Comparison of ENCODE assay signal across 9 cellular contexts in genomic region chrX:43882294-43882681, GRCh38. TPM values are rescaled to one million over a fixed set of nuclear protein-coding genes. Genes with fewer than 3 reads are reported as not detected.
DNase-seq lines count a peak whose midpoint lies in the region; ATAC-seq and TF ChIP-seq lines count a peak whose summit lies in the region.
"Had no signal": no experiment of that assay in that cellular context is flagged by ENCODE, and none has a peak within 500 bp of the region (broad histone marks: within the 10 kb centered on the region; RNA-seq: fewer than 3 reads in every experiment).

MAOB (minus strand) TSS chrX:43882450; CDS start chrX:43882299, 151 bp downstream.

- peak within 1 kb of the TSS; percentile 64 for H3K4me3 Mint-ChIP-seq in neural progenitor cell

- H3K4me1 ChIP-seq in RWPE2 (ENCODE audit: insufficient read depth, poor library complexity, severe bottlenecking) (no peaks in the 10 kb centered on the region), neural progenitor cell (no peaks in the 10 kb centered on the region)

- H3K9me3 ChIP-seq in RWPE2 (ENCODE audit: severe bottlenecking) (no peaks in the 10 kb centered on the region), neural progenitor cell (ENCODE audit: low read depth) (no peaks in the 10 kb centered on the region)

- H3K4me1 Mint-ChIP-seq in neural progenitor cell, result peaks cover 3% of the 10 kb centered on the region

- H3F3A ChIP-seq in neural progenitor cell (ENCODE audit: low read depth), result no peaks in the 10 kb centered on the region

- no peak within 1 kb of the TSS for H3K27ac Mint-ChIP-seq in neural progenitor cell

- H4K20me1 ChIP-seq in neural progenitor cell (ENCODE audit: low read depth), result no peaks in the 10 kb centered on the region

- peaks cover 3% of the 10 kb centered on the region for H3K27me3 Mint-ChIP-seq in neural progenitor cell (ENCODE audit: insufficient read depth, low read depth)

- no peaks in the 10 kb centered on the region for H3K79me2 ChIP-seq in neural progenitor cell (ENCODE audit: low read depth)

- H3K4me2 ChIP-seq in neural progenitor cell, result peak within 1 kb of the TSS; percentile 64

- H3K4me3 ChIP-seq in RWPE2 (ENCODE audit: severe bottlenecking) (no peak within 1 kb of the TSS), neural progenitor cell (peak within 1 kb of the TSS; percentile 39)

- H3K9ac ChIP-seq in neural progenitor cell, result no peak within 1 kb of the TSS

- no peak for TF ChIP-seq CTCF in RWPE2 (IDR thresholded peaks at IDR 0.05; ENCODE audit: poor library complexity, severe bottlenecking)
- TF ChIP-seq CTCF in neural progenitor cell (IDR thresholded peaks at IDR 0.05), result no peak

- H3K9me3 Mint-ChIP-seq in neural progenitor cell, result peaks cover 6% of the 10 kb centered on the region

- no peak within 1 kb of the TSS for H3K27ac ChIP-seq in RWPE2 (ENCODE audit: poor library complexity, severe bottlenecking)
- H3K27ac ChIP-seq in neural progenitor cell, result no peak within 1 kb of the TSS

- peaks cover 1% of the 10 kb centered on the region for H3K36me3 Mint-ChIP-seq in neural progenitor cell

- ATAC-seq in RWPE2 (ENCODE audit: low read depth) (peak; percentile 56; the same call in 1 of the 3 replicates), esophagus mucosa (peak; percentile 78), HG03025 (IDR thresholded peaks at IDR 0.05; ENCODE audit: low FRiP score, unreplicated experiment) (no peak), GM19397 (IDR thresholded peaks at IDR 0.05; ENCODE audit: unreplicated experiment) (no peak)

- peak; percentile 53 for DNase-seq in CD1c-positive myeloid dendritic cell (ENCODE audit: extremely low spot score)
- DNase-seq in RWPE2 (ENCODE audit: low spot score), result no peak
- peak; percentile 58 for DNase-seq in neural progenitor cell (ENCODE audit: low spot score)
- no peak for DNase-seq in 8988T
- DNase-seq in LoVo (ENCODE audit: low spot score), result no peak

- no peaks in the 10 kb centered on the region for H3K27me3 ChIP-seq in RWPE2 (ENCODE audit: insufficient read depth, poor library complexity, severe bottlenecking)
- H3K27me3 ChIP-seq in neural progenitor cell, result peaks cover 27% of the 10 kb centered on the region

- peak within 1 kb of the TSS; percentile 26 for H2AFZ ChIP-seq in neural progenitor cell (replicated peaks)

- H3K36me3 ChIP-seq in RWPE2 (ENCODE audit: low read depth) (no peaks in the 10 kb centered on the region), neural progenitor cell (no peaks in the 10 kb centered on the region)

RNA-seq across cellular contexts. Expression of gene MAOB, which starts in this region (rescaled TPM):
- total RNA-seq in esophagus mucosa, result 5.5 TPM
- total RNA-seq in neural progenitor cell (ENCODE audit: low replicate concordance), result 0.40 and 1.5 TPM in 2 replicates
- total RNA-seq: T-helper 1 cell treated with Interleukin-12 subunit alpha and Interleukin-12 subunit beta and Interleukin-4 antibody, amounts not matched to agents 30 ng/mL and 1 ng/mL, for 36 hours had no signal

Comparison
In these comparisons a context has a peak if more than half of its experiments do, and no peak if none do; other contexts are left out.
1. DNase-seq: peak in CD1c-positive myeloid dendritic cell (single experiment) and neural progenitor cell (single experiment); none in RWPE2 (single experiment), 8988T (single experiment) and LoVo (single experiment).
2. ATAC-seq: peak in RWPE2 (single experiment) and esophagus mucosa (single experiment); none in HG03025 (single experiment) and GM19397 (single experiment).